Comparison of ENCODE assay signal across 9 cellular contexts in the genomic region with DNA sequence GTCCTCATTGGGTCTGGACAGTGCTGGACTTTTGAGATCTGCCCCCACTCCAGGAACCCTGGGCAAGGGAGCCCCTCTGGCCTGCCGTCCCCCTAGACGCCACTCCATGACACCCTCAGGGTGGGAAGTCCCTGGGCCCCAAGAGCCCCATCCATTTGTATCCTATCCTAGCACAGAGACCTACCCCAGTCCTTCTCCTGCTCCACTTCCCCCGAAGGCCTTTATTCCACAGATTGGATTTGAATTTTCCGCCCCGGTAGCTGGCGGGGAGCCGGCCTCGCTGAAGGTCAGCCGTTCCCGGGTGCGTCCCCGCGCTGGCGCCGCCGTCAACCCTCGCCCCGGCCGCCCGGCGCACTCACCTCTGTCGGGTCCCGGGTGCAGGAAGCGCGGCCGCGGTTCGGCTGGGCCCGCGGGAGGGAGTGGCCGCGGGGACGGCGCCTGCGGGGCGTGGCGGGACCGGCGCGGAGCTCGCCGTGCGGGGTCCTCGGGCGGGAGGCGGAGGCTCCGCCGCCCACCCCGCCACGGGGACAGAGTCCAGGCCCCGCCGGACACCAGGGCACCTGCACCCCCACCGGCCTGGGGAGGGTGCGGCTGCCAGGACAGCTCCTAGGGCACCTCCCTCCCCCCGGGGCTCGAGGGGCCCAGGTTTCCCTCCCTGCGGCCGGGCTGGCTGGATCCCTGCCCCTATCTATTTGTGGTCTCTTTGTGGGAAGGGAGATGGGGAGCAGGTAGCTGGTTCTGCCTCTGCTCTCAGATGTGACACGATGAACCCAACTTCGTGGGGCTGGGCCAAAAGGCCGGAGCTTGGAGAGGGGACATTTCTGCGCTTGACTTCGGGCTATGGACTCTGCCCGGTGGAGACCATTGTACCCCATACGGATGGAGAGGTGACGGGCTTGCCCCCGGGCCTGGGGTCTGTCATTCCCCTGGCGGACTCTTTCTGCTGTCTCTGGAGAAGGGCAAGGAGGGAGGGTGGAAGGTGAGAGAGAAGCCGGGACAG. TPM values are rescaled to one million over a fixed set of nuclear protein-coding genes. Genes with fewer than 3 reads are reported as not detected.
DNase-seq lines count a peak whose midpoint lies in the region; ATAC-seq and TF ChIP-seq lines count a peak whose summit lies in the region.
"Had no signal": no experiment of that assay in that cellular context is flagged by ENCODE, and none has a peak within 500 bp of the region (broad histone marks: within the 10 kb centered on the region; RNA-seq: fewer than 3 reads in every experiment).

No MANE protein-coding gene starts in this region.

- no peaks in the 10 kb centered on the region for H3K27me3 ChIP-seq in ascending aorta

- peak overlapping the region; percentile 55 to 89 (median 74) for H3K27ac Mint-ChIP-seq in immature natural killer cell
- peak overlapping the region; percentile 81 for H3K27ac Mint-ChIP-seq in stimulated activated naive B cell treated with anti-CD40 and anti-IgM and Interleukin-4, amounts not matched to agents 10 μg/mL and 1 μg/mL and 100 μg/mL, for 72 hours

- peak overlapping the region; percentile 50 to 55 for H3K4me3 ChIP-seq in ascending aorta

- no peaks in the 10 kb centered on the region for H3K9me3 Mint-ChIP-seq in immature natural killer cell
- no peaks in the 10 kb centered on the region for H3K9me3 Mint-ChIP-seq in stimulated activated naive B cell treated with anti-CD40 and anti-IgM and Interleukin-4, amounts not matched to agents 10 μg/mL and 1 μg/mL and 100 μg/mL, for 72 hours

- H3K4me3 Mint-ChIP-seq in immature natural killer cell: peak overlapping the region; percentile 77 to 89 (median 84)
- H3K4me3 Mint-ChIP-seq in stimulated activated naive B cell treated with anti-CD40 and anti-IgM and Interleukin-4, amounts not matched to agents 10 μg/mL and 1 μg/mL and 100 μg/mL, for 72 hours: peak overlapping the region; percentile 70 to 75

- no peak for TF ChIP-seq CTCF in ascending aorta (IDR thresholded peaks at IDR 0.05)

- no peaks in the 10 kb centered on the region for H3K36me3 ChIP-seq in ascending aorta

- no peak overlapping the region for H3K27ac ChIP-seq in ascending aorta

- intact Hi-C loops in ascending aorta (cut with DNase I): no loop called here

- H3K36me3 Mint-ChIP-seq in immature natural killer cell: peaks cover 8 to 20% (median 12%) of the 10 kb centered on the region in 3 donors
- H3K36me3 Mint-ChIP-seq in stimulated activated naive B cell treated with anti-CD40 and anti-IgM and Interleukin-4, amounts not matched to agents 10 μg/mL and 1 μg/mL and 100 μg/mL, for 72 hours: peaks cover 19 to 23% of the 10 kb centered on the region in 2 donors

- peak; percentile 68 to 69 for ATAC-seq in stimulated activated naive B cell treated with anti-CD40 and anti-IgM and Interleukin-4, amounts not matched to agents 10 μg/mL and 1 μg/mL and 100 μg/mL, for 72 hours (replicated peaks)
- ATAC-seq in HG03175 (IDR thresholded peaks at IDR 0.05; ENCODE audit: unreplicated experiment) (no peak), HG03196 (IDR thresholded peaks at IDR 0.05; ENCODE audit: unreplicated experiment) (no peak)

- H3K9me3 ChIP-seq in ascending aorta: no peaks in the 10 kb centered on the region

- H3K27me3 Mint-ChIP-seq in immature natural killer cell (ENCODE audit: low read depth in 3 of 3): peaks cover 28 to 56% (median 46%) of the 10 kb centered on the region in 3 donors
- H3K27me3 Mint-ChIP-seq in stimulated activated naive B cell treated with anti-CD40 and anti-IgM and Interleukin-4, amounts not matched to agents 10 μg/mL and 1 μg/mL and 100 μg/mL, for 72 hours: peaks cover 13 to 23% of the 10 kb centered on the region in 2 donors

- peaks cover 64 to 76% of the 10 kb centered on the region in 2 donors for H3K4me1 Mint-ChIP-seq in immature natural killer cell
- peaks cover 22 to 26% of the 10 kb centered on the region in 2 donors for H3K4me1 Mint-ChIP-seq in stimulated activated naive B cell treated with anti-CD40 and anti-IgM and Interleukin-4, amounts not matched to agents 10 μg/mL and 1 μg/mL and 100 μg/mL, for 72 hours

- DNase-seq in NCI-H1417 (lab: John Stamatoyannopoulos, UW): peak in 2 of 3 experiments; percentile 33 to 48
- no peak for DNase-seq in NCI-H1417 treated with DMSO at 0.1 percent for 48 hours (lab: John Stamatoyannopoulos, UW)
- DNase-seq in ascending aorta (ENCODE audit: low spot score in 2 of 2): no peak
- DNase-seq in immature natural killer cell: peak in 2 of 3 donors; percentile 48 to 56
- DNase-seq in stimulated activated naive B cell treated with anti-CD40 and anti-IgM and Interleukin-4, amounts not matched to agents 10 μg/mL and 1 μg/mL and 100 μg/mL, for 72 hours: no peak
- DNase-seq in SHP77 treated with DMSO at 0.1 percent for 48 hours (lab: John Stamatoyannopoulos, UW): no peak
- DNase-seq: Kasumi-1 had no signal

- H3K4me1 ChIP-seq in ascending aorta: peaks cover 0 to 4% of the 10 kb centered on the region in 2 donors

RNA-seq across cellular contexts. Expression of a gene that starts 19.9 kb away (rescaled TPM):
- not detected for total RNA-seq in ascending aorta
- polyA plus RNA-seq in immature natural killer cell: 10 to 100 TPM; 19.0 to 40.4 (median 22.4) TPM

Comparison
In these comparisons a context has a peak if more than half of its experiments do, and no peak if none do; other contexts are left out.
1. DNase-seq: peak in NCI-H1417 (2 of 3) and immature natural killer cell (2 of 3); none in NCI-H1417 treated with DMSO at 0.1 percent for 48 hours (single experiment), ascending aorta (0 of 2), stimulated activated naive B cell treated with anti-CD40 and anti-IgM and Interleukin-4, amounts not matched to agents 10 μg/mL and 1 μg/mL and 100 μg/mL, for 72 hours (single experiment) and SHP77 treated with DMSO at 0.1 percent for 48 hours (single experiment).
2. ATAC-seq: peak in stimulated activated naive B cell treated with anti-CD40 and anti-IgM and Interleukin-4, amounts not matched to agents 10 μg/mL and 1 μg/mL and 100 μg/mL, for 72 hours (2 of 2); none in HG03175 (single experiment) and HG03196 (single experiment).